ENCODE assay signal across 21 cellular contexts in genomic region chr3:40768536-40768935, GRCh38.
A peak's percentile ranks its signal among the peaks of the same experiment; 100 is the strongest.
DNase-seq lines count a peak whose midpoint lies in the region; ATAC-seq and TF ChIP-seq lines count a peak whose summit lies in the region.
"Had no signal": no experiment of that assay in that cellular context is flagged by ENCODE, and none has a peak within 500 bp of the region (broad histone marks: within the 10 kb centered on the region; RNA-seq: fewer than 3 reads in every experiment).

No MANE protein-coding gene starts in this region.

- no peak overlapping the region for H3K4me3 Mint-ChIP-seq in nephron progenitor cell
- H3K4me3 Mint-ChIP-seq: activated T-cell treated with anti-CD3 and anti-CD28 coated beads, Interleukin-2, amount 50 U/mL, for 24 hours; effector memory CD8-positive, alpha-beta T cell; neural progenitor cell; type B pancreatic cell had no signal

- H3K9me3 ChIP-seq in hepatocyte (ENCODE audit: low read depth), result no peaks in the 10 kb centered on the region
- no peaks in the 10 kb centered on the region for H3K9me3 ChIP-seq in gastrocnemius medialis
- H3K9me3 ChIP-seq: colonic mucosa, SJSA1 had no signal

- H3K27ac ChIP-seq in hepatocyte, result peak overlapping the region; percentile 65
- H3K27ac ChIP-seq in gastrocnemius medialis, result no peak overlapping the region
- H3K27ac ChIP-seq: colonic mucosa, neural progenitor cell, SJSA1 had no signal

- H3K27me3 Mint-ChIP-seq in nephron progenitor cell (ENCODE audit: low read depth, poor library complexity), result peaks cover 8% of the 10 kb centered on the region

- H3K4me3 ChIP-seq in epithelial cell of esophagus (ENCODE audit: low read length) (no peak overlapping the region), hepatocyte (no peak overlapping the region), gastrocnemius medialis (no peak overlapping the region)
- H3K4me3 ChIP-seq: colonic mucosa, neural progenitor cell, SJSA1 had no signal

- intact Hi-C loops in gastrocnemius medialis (cut with DNase I; ENCODE audit: low total_unique reads), result no loop called here

- H3K4me2 ChIP-seq in hepatocyte, result peak overlapping the region; percentile 28
- H3K4me2 ChIP-seq: neural progenitor cell had no signal

- ATAC-seq in gastrocnemius medialis, result peak; percentile 69
- ATAC-seq: effector memory CD8-positive, alpha-beta T cell; left ventricle myocardium superior had no signal

- no peak overlapping the region for H3K27ac Mint-ChIP-seq in nephron progenitor cell
- H3K27ac Mint-ChIP-seq: activated T-cell treated with anti-CD3 and anti-CD28 coated beads, Interleukin-2, amount 50 U/mL, for 24 hours; effector memory CD8-positive, alpha-beta T cell; neural progenitor cell; type B pancreatic cell had no signal

- no peak for TF ChIP-seq POLR2A in gastrocnemius medialis (IDR thresholded peaks at IDR 0.05)

- no peaks in the 10 kb centered on the region for H3K4me1 Mint-ChIP-seq in nephron progenitor cell
- H3K4me1 Mint-ChIP-seq: neural progenitor cell had no signal

- in situ Hi-C loops in gastrocnemius medialis (cut with MboI; ENCODE audit: low sequenced_read_pairs in 4 of 4), result no loop called here

- H3K9me2 ChIP-seq in hepatocyte (replicated peaks; ENCODE audit: insufficient read depth), result no peaks in the 10 kb centered on the region

- H3K4me1 ChIP-seq in hepatocyte (ENCODE audit: insufficient read depth) (no peaks in the 10 kb centered on the region), gastrocnemius medialis (peaks cover 7 to 12% of the 10 kb centered on the region in 2 donors)
- H3K4me1 ChIP-seq: SJSA1 had no signal

- 95% methylated on average over 1 of the region's 1 CpG for WGBS in hepatocyte (ENCODE audit: low lambda C conversion rate, missing lambda C conversion rate)

- peak; percentile 71 for DNase-seq in LHCN-M2 (ENCODE audit: low read depth)
- peak; percentile 74 for DNase-seq in epithelial cell of esophagus (ENCODE audit: low read depth)
- peak; percentile 58 for DNase-seq in hepatocyte (ENCODE audit: low spot score)
- no peak for DNase-seq in gastrocnemius medialis
- no peak for DNase-seq in activated T-cell treated with anti-CD3 and anti-CD28 coated beads, Interleukin-2, amount 50 U/mL, for 1 hour
- DNase-seq in nephron progenitor cell, result no peak
- DNase-seq in iPS-NIHi11 (ENCODE audit: low spot score), result no peak
- DNase-seq in A172 (ENCODE audit: low spot score), result no peak
- DNase-seq: activated CD4-positive, alpha-beta T cell treated with anti-CD3 and anti-CD28 coated beads for 1 hour; activated CD8-positive, alpha-beta memory T cell treated with anti-CD3 and anti-CD28 coated beads for 24 hours; activated T-cell treated with anti-CD3 and anti-CD28 coated beads, Interleukin-2, amount 50 U/mL, for 24 hours; colonic mucosa; effector memory CD8-positive, alpha-beta T cell; KBM-7; left ventricle myocardium superior; NK-92 treated with Interleukin-12 subunit alpha and Interleukin-12 subunit beta, amount 100 ng/mL, for 24 hours; posterior cingulate gyrus; T-helper 1 cell had no signal

- H2AFZ ChIP-seq in hepatocyte, result no peak overlapping the region
- H2AFZ ChIP-seq: neural progenitor cell had no signal

- peaks cover 2% of the 10 kb centered on the region for H4K20me1 ChIP-seq in hepatocyte (ENCODE audit: insufficient read depth, poor library complexity, severe bottlenecking)

- TF ChIP-seq CTCF in epithelial cell of esophagus (IDR thresholded peaks at IDR 0.05; ENCODE audit: insufficient read depth, low read depth, low read length, missing control alignments), result no peak
- TF ChIP-seq CTCF in hepatocyte (IDR thresholded peaks at IDR 0.05; ENCODE audit: poor library complexity), result no peak
- TF ChIP-seq CTCF in gastrocnemius medialis (IDR thresholded peaks at IDR 0.05 in 4 of 5, conservative IDR thresholded peaks at IDR 0.05 in 1 of 5), result no peak
- TF ChIP-seq CTCF in nephron progenitor cell (IDR thresholded peaks at IDR 0.05), result no peak

- no peaks in the 10 kb centered on the region for H3K79me2 ChIP-seq in hepatocyte

- H3K36me3 ChIP-seq in hepatocyte (replicated peaks; ENCODE audit: insufficient read depth, low read depth) (no peaks in the 10 kb centered on the region), gastrocnemius medialis (no peaks in the 10 kb centered on the region)
- H3K36me3 ChIP-seq: colonic mucosa, neural progenitor cell, SJSA1 had no signal

- H3K9me3 Mint-ChIP-seq in nephron progenitor cell, result peaks cover 7% of the 10 kb centered on the region
- H3K9me3 Mint-ChIP-seq: activated T-cell treated with anti-CD3 and anti-CD28 coated beads, Interleukin-2, amount 50 U/mL, for 24 hours; effector memory CD8-positive, alpha-beta T cell; neural progenitor cell; type B pancreatic cell had no signal

- H3K27me3 ChIP-seq in hepatocyte, result no peaks in the 10 kb centered on the region
- no peaks in the 10 kb centered on the region for H3K27me3 ChIP-seq in gastrocnemius medialis
- H3K27me3 ChIP-seq: colonic mucosa, neural progenitor cell, SJSA1 had no signal

- H3K36me3 Mint-ChIP-seq in nephron progenitor cell (ENCODE audit: low read depth), result no peaks in the 10 kb centered on the region
- H3K36me3 Mint-ChIP-seq: neural progenitor cell, type B pancreatic cell had no signal

Comparison
In these comparisons a context has a peak if more than half of its experiments do, and no peak if none do; other contexts are left out.
1. DNase-seq: peak in LHCN-M2 (single experiment), epithelial cell of esophagus (single experiment) and hepatocyte (single experiment); none in gastrocnemius medialis (0 of 2), activated T-cell treated with anti-CD3 and anti-CD28 coated beads, Interleukin-2, amount 50 U/mL, for 1 hour (single experiment), nephron progenitor cell (single experiment), iPS-NIHi11 (single experiment) and A172 (single experiment).